ENCODE assay signal across 32 cellular contexts in the genomic region with DNA sequence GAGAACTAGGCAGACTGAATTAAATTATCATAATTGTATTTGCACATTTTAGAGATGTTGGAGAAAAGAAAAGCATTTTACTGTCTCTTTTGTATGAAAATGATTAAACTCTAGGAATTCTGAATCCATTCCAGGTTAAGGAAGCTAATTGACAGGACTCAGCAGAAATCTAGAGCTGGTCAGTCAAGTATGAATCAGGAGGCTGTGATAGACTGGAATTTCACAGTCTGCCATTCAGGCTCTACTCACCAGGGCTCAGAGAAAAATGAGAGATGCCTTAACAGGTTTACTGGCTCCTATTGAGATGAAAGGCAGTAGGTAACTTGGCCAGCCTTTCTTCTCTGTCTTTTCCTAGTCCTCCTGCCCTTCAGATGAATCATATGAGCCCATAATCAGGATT.
"Had no signal": no experiment of that assay in that cellular context is flagged by ENCODE, and none has a peak within 500 bp of the region (broad histone marks: within the 10 kb centered on the region; RNA-seq: fewer than 3 reads in every experiment).

No MANE protein-coding gene starts in this region.

- ATAC-seq: activated CD4-positive, alpha-beta T cell treated with anti-CD3 and anti-CD28 coated beads for 36 hours; activated CD4-positive, CD25-positive, alpha-beta regulatory T cell treated with anti-CD3 and anti-CD28 coated beads, Interleukin-2, amount 50 U/mL, for 24 hours; activated CD8-positive, alpha-beta T cell treated with anti-CD3 and anti-CD28 coated beads, Interleukin-2, amount 10 ng/mL, durations not matched to agents 7 days and 5 days; activated naive CD4-positive, alpha-beta T cell treated with anti-CD3 and anti-CD28 coated beads, Interleukin-2, amount 50 U/mL, for 72 hours; body of pancreas; PC-3; WTC11 had no signal

- DNase-seq: activated CD4-positive, alpha-beta T cell treated with anti-CD3 and anti-CD28 coated beads for 36 hours; activated CD4-positive, alpha-beta T cell treated with anti-CD3 and anti-CD28 coated beads, Interleukin-2, amount 10 ng/mL, durations not matched to agents 7 days and 5 days; activated CD4-positive, alpha-beta T cell treated with anti-CD3 and anti-CD28 coated beads, Interleukin-2, amount 50 U/mL, for 48 hours; activated CD8-positive, alpha-beta T cell treated with anti-CD3 and anti-CD28 coated beads, Interleukin-2, amount 10 ng/mL, durations not matched to agents 7 days and 5 days; activated gamma-delta T cell treated with Interleukin-2 at 50 U/mL for 16 hours; activated naive CD4-positive, alpha-beta T cell treated with anti-CD3 and anti-CD28 coated beads for 36 hours; activated T-cell treated with anti-CD3 and anti-CD28 coated beads, Interleukin-2, amount 50 U/mL, for 24 hours; adrenal gland; body of pancreas; caudate nucleus; KG1; MM.1S; MV-4-11; NCI-H1092; NCI-H1436 treated with DMSO at 0.1 percent for 48 hours; NCI-H1694 treated with DMSO at 0.1 percent for 48 hours; NCI-H2029; NCI-H2171; NCI-H510A treated with DMSO at 0.1 percent for 48 hours; NCI-H526 treated with DMSO at 0.1 percent for 48 hours; NCI-H82; NK-92 treated with Interleukin-12 subunit alpha and Interleukin-12 subunit beta, amount 100 ng/mL, for 24 hours; PC-3; Peyer's patch; RPMI8226; SHP77 treated with DMSO at 0.1 percent for 48 hours; SK-N-SH had no signal

- H3K27ac ChIP-seq: adrenal gland, body of pancreas, breast epithelium, Peyer's patch, SJSA1 had no signal
